In genomic region chr2:20649586-20650375, GRCh38 we compare ENCODE assay signal across 8 cellular contexts. TPM values are rescaled to one million over a fixed set of nuclear protein-coding genes. Genes with fewer than 3 reads are reported as not detected.
DNase-seq lines count a peak whose midpoint lies in the region; ATAC-seq and TF ChIP-seq lines count a peak whose summit lies in the region.

No MANE protein-coding gene starts in this region.

- H3K4me3 ChIP-seq in CD8-positive, alpha-beta memory T cell (ENCODE audit: low read length) = peak overlapping the region; percentile 96

- peak overlapping the region in 7 of 8 donors; percentile 86 to 97 (median 95) for H3K27ac Mint-ChIP-seq in CD8-positive, alpha-beta memory T cell
- H3K27ac Mint-ChIP-seq in osteocyte (ENCODE audit: unreplicated experiment) = peak overlapping the region; percentile 90

- TF ChIP-seq CTCF in osteocyte (IDR thresholded peaks at IDR 0.05) = no peak
- TF ChIP-seq CTCF in GM13977 (IDR thresholded peaks at IDR 0.05; ENCODE audit: extremely low read depth, insufficient read depth, missing control alignments) = no peak

- H3K9me3 Mint-ChIP-seq in CD8-positive, alpha-beta memory T cell = no peaks in the 10 kb centered on the region
- no peaks in the 10 kb centered on the region for H3K9me3 Mint-ChIP-seq in osteocyte (ENCODE audit: unreplicated experiment)

- POLR2A ChIA-PET in CD8-positive, alpha-beta memory T cell (lab: Charles Lee) = interaction anchor here (1.0 to 2.7 kb wide), 3 partner anchors 11 to 203 kb away, joined by 5 to 43 read pairs (median 7); partner anchors contain the start of gene RHOB

- no peaks in the 10 kb centered on the region for H3K9me3 ChIP-seq in CD8-positive, alpha-beta memory T cell (ENCODE audit: low read length)

- CTCF ChIA-PET in CD8-positive, alpha-beta memory T cell (lab: Charles Lee) = interaction anchor here (0.9 to 6.3 kb wide), 13 partner anchors 8 to 238 kb away, joined by 3 to 67 read pairs (median 10); partner anchors contain the start of genes LDAH and RHOB

- in situ Hi-C loops in GM13977 (cut with MboI; ENCODE audit: low pct_unique_long_range_greater_than_20kb, low sequenced_read_pairs, unreplicated experiment) = loop anchor here (25.0 kb wide), 1 partner anchor 512 kb away; no protein-coding TSS in a partner anchor

- no peaks in the 10 kb centered on the region for H3K36me3 ChIP-seq in CD8-positive, alpha-beta memory T cell (ENCODE audit: insufficient read depth, low read length)

- peak in 1 of 5 donors; percentile 34 for DNase-seq in CD8-positive, alpha-beta memory T cell
- peak; percentile 39 for DNase-seq in RPMI7951 (ENCODE audit: low read depth)
- DNase-seq in fibroblast of gingiva (ENCODE audit: low read depth) = peak; percentile 36
- DNase-seq in osteocyte (ENCODE audit: extremely low spot score, unreplicated experiment) = no peak
- no peak for DNase-seq in stimulated activated CD4-positive, alpha-beta T cell treated with anti-CD3 and anti-CD28 coated beads, Interleukin-12 subunit alpha, Interleukin-12 subunit beta, amount 100 ng/mL, for 4 hours
- DNase-seq in foreskin melanocyte = no peak
- no peak for DNase-seq in GM13977 (ENCODE audit: low spot score)

- peaks cover 19% of the 10 kb centered on the region for H3K4me1 ChIP-seq in CD8-positive, alpha-beta memory T cell (ENCODE audit: insufficient read depth, low read length)

- peak overlapping the region; percentile 95 for H3K27ac ChIP-seq in CD8-positive, alpha-beta memory T cell (ENCODE audit: low read depth, low read length)

- H3K27me3 ChIP-seq in CD8-positive, alpha-beta memory T cell (ENCODE audit: insufficient read depth, low read length, poor library complexity, severe bottlenecking) = no peaks in the 10 kb centered on the region

- peaks cover 30 to 44% (median 38%) of the 10 kb centered on the region in 3 donors for H3K4me1 Mint-ChIP-seq in CD8-positive, alpha-beta memory T cell
- H3K4me1 Mint-ChIP-seq in osteocyte (ENCODE audit: unreplicated experiment) = peaks cover 40% of the 10 kb centered on the region

- H3K4me3 Mint-ChIP-seq in CD8-positive, alpha-beta memory T cell = peak overlapping the region; percentile 85 to 92 (median 88)
- H3K4me3 Mint-ChIP-seq in osteocyte (ENCODE audit: unreplicated experiment) = peak overlapping the region; percentile 90

- H3K27me3 Mint-ChIP-seq in CD8-positive, alpha-beta memory T cell = no peaks in the 10 kb centered on the region
- peaks cover 4% of the 10 kb centered on the region for H3K27me3 Mint-ChIP-seq in osteocyte (ENCODE audit: unreplicated experiment)

- no peak for ATAC-seq in HG03432 (IDR thresholded peaks at IDR 0.05; ENCODE audit: unreplicated experiment)

- peaks cover 0 to 18% (median 2%) of the 10 kb centered on the region in 3 donors for H3K36me3 Mint-ChIP-seq in CD8-positive, alpha-beta memory T cell
- peaks cover 3% of the 10 kb centered on the region for H3K36me3 Mint-ChIP-seq in osteocyte (ENCODE audit: unreplicated experiment)

RNA-seq across cellular contexts. Expression of gene HS1BP3, which starts 1.1 kb away (rescaled TPM):
- total RNA-seq in CD8-positive, alpha-beta memory T cell = 1 to 10 TPM; 9.3 to 9.5 TPM
- 19.4 TPM for polyA plus RNA-seq in CD8-positive, alpha-beta memory T cell
- 13.9 and 15.9 TPM in 2 replicates for total RNA-seq in RPMI7951 (2014; rRNA removed; shearing (Covaris generic))
- total RNA-seq in osteocyte = 40.5 and 42.8 TPM in 2 replicates

RNA-seq across cellular contexts. Expression of gene GDF7, which starts 17.2 kb away (rescaled TPM):
- total RNA-seq in CD8-positive, alpha-beta memory T cell = not detected
- 0.10 TPM for polyA plus RNA-seq in CD8-positive, alpha-beta memory T cell
- total RNA-seq in RPMI7951 (2014; rRNA removed; shearing (Covaris generic)) = not detected in 2 replicates
- 9.0 and 10.1 TPM in 2 replicates for total RNA-seq in osteocyte

Comparison
In these comparisons a context has a peak if more than half of its experiments do, and no peak if none do; other contexts are left out.
1. DNase-seq: peak in RPMI7951 (single experiment) and fibroblast of gingiva (single experiment); none in osteocyte (single experiment), stimulated activated CD4-positive, alpha-beta T cell treated with anti-CD3 and anti-CD28 coated beads, Interleukin-12 subunit alpha, Interleukin-12 subunit beta, amount 100 ng/mL, for 4 hours (single experiment), foreskin melanocyte (single experiment) and GM13977 (single experiment).